28 cellular contexts compared by ENCODE assay signal in genomic region chr7:2573747-2574146, GRCh38.
"Had no signal": no experiment of that assay in that cellular context is flagged by ENCODE, and none has a peak within 500 bp of the region (broad histone marks: within the 10 kb centered on the region; RNA-seq: fewer than 3 reads in every experiment).

No MANE protein-coding gene starts in this region.

- H3K9me3 ChIP-seq: adrenal gland, ascending aorta, left ventricle myocardium inferior, sigmoid colon, upper lobe of left lung had no signal

- H3K4me3 Mint-ChIP-seq: activated CD8-positive, alpha-beta T cell treated with anti-CD3 and anti-CD28 coated beads, Interleukin-2, amount 10 ng/mL, durations not matched to agents 7 days and 5 days; activated naive CD4-positive, alpha-beta T cell treated with anti-CD3 and anti-CD28 coated beads, Interleukin-2, amount 50 U/mL, for 24 hours; activated T-helper 1 cell treated with anti-CD3 and anti-CD28 coated beads, Interleukin-12 subunit alpha, Interleukin-12 subunit beta, Interleukin-2, Interleukin-4 antibody, amounts not matched to agents 30 ng/mL and 10 ng/mL and 1 ng/mL, durations not matched to agents 14 hours and 24 hours and 36 hours; effector memory CD8-positive, alpha-beta T cell; nephron progenitor cell; T-cell had no signal

- ATAC-seq: activated CD8-positive, alpha-beta T cell treated with anti-CD3 and anti-CD28 coated beads, Interleukin-2, amount 10 ng/mL, durations not matched to agents 7 days and 5 days; effector memory CD8-positive, alpha-beta T cell; esophagus mucosa; T-cell had no signal

- H3K27me3 Mint-ChIP-seq: activated naive CD4-positive, alpha-beta T cell treated with anti-CD3 and anti-CD28 coated beads, Interleukin-2, amount 50 U/mL, for 24 hours; effector memory CD8-positive, alpha-beta T cell; T-cell had no signal

- H3K4me3 ChIP-seq: adrenal gland, ascending aorta, dorsolateral prefrontal cortex, left ventricle myocardium inferior, sigmoid colon, smooth muscle cell, upper lobe of left lung had no signal

- H3K4me2 ChIP-seq: smooth muscle cell had no signal

- H3K4me1 ChIP-seq: ascending aorta, left ventricle myocardium inferior, sigmoid colon, upper lobe of left lung had no signal

- DNase-seq: activated CD4-positive, alpha-beta T cell treated with anti-CD3 and anti-CD28 coated beads for 1 hour; activated CD4-positive, alpha-beta T cell treated with anti-CD3 and anti-CD28 coated beads, Interleukin-2, amount 50 U/mL, for 1 hour; activated CD8-positive, alpha-beta T cell treated with anti-CD3 and anti-CD28 coated beads, Interleukin-2, amount 10 ng/mL, durations not matched to agents 7 days and 5 days; activated gamma-delta T cell treated with Interleukin-2 at 50 U/mL for 16 hours; adrenal gland; brain microvascular endothelial cell; central memory CD4-positive, alpha-beta T cell; dorsolateral prefrontal cortex; effector memory CD8-positive, alpha-beta T cell; foreskin melanocyte; left ventricle myocardium inferior; mammary epithelial cell; midbrain; nephron progenitor cell; occipital lobe; sigmoid colon; stimulated activated CD4-positive, alpha-beta T cell treated with anti-CD3 and anti-CD28 coated beads, Interleukin-2, amount 100 ng/mL, for 48 hours; stimulated activated naive CD4-positive, alpha-beta T cell treated with Interleukin-2 at 50 U/mL for 16 hours; T-cell; upper lobe of left lung; WERI-Rb-1 had no signal

- H3K27ac Mint-ChIP-seq: activated CD8-positive, alpha-beta T cell treated with anti-CD3 and anti-CD28 coated beads, Interleukin-2, amount 10 ng/mL, durations not matched to agents 7 days and 5 days; activated naive CD4-positive, alpha-beta T cell treated with anti-CD3 and anti-CD28 coated beads, Interleukin-2, amount 50 U/mL, for 24 hours; activated T-helper 1 cell treated with anti-CD3 and anti-CD28 coated beads, Interleukin-12 subunit alpha, Interleukin-12 subunit beta, Interleukin-2, Interleukin-4 antibody, amounts not matched to agents 30 ng/mL and 10 ng/mL and 1 ng/mL, durations not matched to agents 14 hours and 24 hours and 36 hours; nephron progenitor cell; T-cell had no signal

- H3K4me1 Mint-ChIP-seq: T-cell had no signal

- H3K27me3 ChIP-seq: adrenal gland, ascending aorta, brain microvascular endothelial cell, dorsolateral prefrontal cortex, sigmoid colon, upper lobe of left lung had no signal

- H3K9me3 Mint-ChIP-seq: activated naive CD4-positive, alpha-beta T cell treated with anti-CD3 and anti-CD28 coated beads, Interleukin-2, amount 50 U/mL, for 24 hours; activated T-helper 1 cell treated with anti-CD3 and anti-CD28 coated beads, Interleukin-12 subunit alpha, Interleukin-12 subunit beta, Interleukin-2, Interleukin-4 antibody, amounts not matched to agents 30 ng/mL and 10 ng/mL and 1 ng/mL, durations not matched to agents 14 hours and 24 hours and 36 hours; effector memory CD8-positive, alpha-beta T cell; nephron progenitor cell; T-cell had no signal

- H3K36me3 ChIP-seq: adrenal gland had no signal

- H3K27ac ChIP-seq: adrenal gland, ascending aorta, brain microvascular endothelial cell, dorsolateral prefrontal cortex, left ventricle myocardium inferior, sigmoid colon, upper lobe of left lung, WERI-Rb-1 had no signal

- FAIRE-seq: endothelial cell of umbilical vein, TTC549 had no signal
